13 cellular contexts compared by ENCODE assay signal in genomic region chr19:18363787-18364186, GRCh38. TPM values are rescaled to one million over a fixed set of nuclear protein-coding genes. Genes with fewer than 3 reads are reported as not detected.
DNase-seq lines count a peak whose midpoint lies in the region; ATAC-seq and TF ChIP-seq lines count a peak whose summit lies in the region.
"Had no signal": no experiment of that assay in that cellular context is flagged by ENCODE, and none has a peak within 500 bp of the region (broad histone marks: within the 10 kb centered on the region; RNA-seq: fewer than 3 reads in every experiment).

No MANE protein-coding gene starts in this region.

- peaks cover 7% of the 10 kb centered on the region for H3K36me3 Mint-ChIP-seq in neural progenitor cell

- ATAC-seq in IMR-90 (ENCODE audit: low read depth), result no peak
- ATAC-seq: activated naive CD8-positive, alpha-beta T cell treated with anti-CD3 and anti-CD28 coated beads, Interleukin-2, amount 50 U/mL, for 24 hours had no signal

- H3F3A ChIP-seq in neural progenitor cell (ENCODE audit: low read depth), result peaks cover 7% of the 10 kb centered on the region

- BruUV-seq in IMR-90 (replicated peaks; lab: Mats Ljungman, UMichigan), result no TSS peak

- H3K27ac ChIP-seq in IMR-90 (ENCODE audit: insufficient read depth, low read length) (peak overlapping the region; percentile 96), breast epithelium (peak overlapping the region; percentile 90), neural progenitor cell (no peak overlapping the region), urinary bladder (ENCODE audit: low read depth) (peak overlapping the region; percentile 31), dorsolateral prefrontal cortex (peak overlapping the region in 4 of 59 donors; percentile 14 to 83 (median 69))

- TF ChIP-seq POLR2A in IMR-90 (IDR thresholded peaks at IDR 0.05; ENCODE audit: low read depth, low read length) (no peak), breast epithelium (IDR thresholded peaks at IDR 0.05) (no peak)

- peaks cover 10% of the 10 kb centered on the region for H3K4me1 ChIP-seq in IMR-90 (ENCODE audit: control insufficient read depth, insufficient read depth, low read length)
- no peaks in the 10 kb centered on the region for H3K4me1 ChIP-seq in breast epithelium
- peaks cover 13% of the 10 kb centered on the region for H3K4me1 ChIP-seq in neural progenitor cell
- no peaks in the 10 kb centered on the region for H3K4me1 ChIP-seq in urinary bladder (ENCODE audit: insufficient read depth)

- H3K27ac Mint-ChIP-seq in neural progenitor cell, result no peak overlapping the region
- H3K27ac Mint-ChIP-seq: activated naive CD8-positive, alpha-beta T cell treated with anti-CD3 and anti-CD28 coated beads, Interleukin-2, amount 50 U/mL, for 24 hours had no signal

- intact Hi-C loops in IMR-90 (cut with micrococcal nuclease) (no loop called here), breast epithelium (cut with DNase I; ENCODE audit: low total_unique reads) (no loop called here), dorsolateral prefrontal cortex (cut with DNase I) (no loop called here)

- POLR2A ChIA-PET in IMR-90 (lab: Charles Lee; ENCODE audit: unreplicated experiment), result no interaction called here

- H3K4ac ChIP-seq in IMR-90 (ENCODE audit: low read depth, low read length), result peak overlapping the region; percentile 100

- H3K79me1 ChIP-seq in IMR-90 (ENCODE audit: low read depth in 1 of 2, low read length in 2 of 2), result peaks cover 0 to 28% of the 10 kb centered on the region in 2 experiments; a peak in 2 of 4 replicates

- peaks cover 6% of the 10 kb centered on the region for H3K27me3 Mint-ChIP-seq in neural progenitor cell (ENCODE audit: insufficient read depth, low read depth)
- H3K27me3 Mint-ChIP-seq: activated naive CD8-positive, alpha-beta T cell treated with anti-CD3 and anti-CD28 coated beads, Interleukin-2, amount 50 U/mL, for 24 hours had no signal

- H3K4me3 ChIP-seq in IMR-90 (ENCODE audit: insufficient read depth, low read depth, low read length) (no peak overlapping the region), breast epithelium (no peak overlapping the region), neural progenitor cell (no peak overlapping the region), urinary bladder (ENCODE audit: low read depth, low read length) (no peak overlapping the region), dorsolateral prefrontal cortex (no peak overlapping the region)

- H3K36me3 ChIP-seq in IMR-90 (ENCODE audit: control insufficient read depth, insufficient read depth, low read length) (peaks cover 19% of the 10 kb centered on the region), breast epithelium (no peaks in the 10 kb centered on the region), neural progenitor cell (no peaks in the 10 kb centered on the region), urinary bladder (ENCODE audit: insufficient read depth) (no peaks in the 10 kb centered on the region)

- peaks cover 40% of the 10 kb centered on the region for H3K4me1 Mint-ChIP-seq in neural progenitor cell
- H3K4me1 Mint-ChIP-seq: activated naive CD8-positive, alpha-beta T cell treated with anti-CD3 and anti-CD28 coated beads, Interleukin-2, amount 50 U/mL, for 24 hours had no signal

- peak overlapping the region; percentile 100 for H4K91ac ChIP-seq in IMR-90 (ENCODE audit: insufficient read depth, low read depth, low read length)

- in situ Hi-C loops in IMR-90 (cut with MboI; ENCODE audit: low sequenced_read_pairs), result no loop called here

- peak overlapping the region; percentile 99 for H2BK5ac ChIP-seq in IMR-90 (ENCODE audit: low read depth, low read length, poor library complexity, severe bottlenecking)

- H3K9me3 Mint-ChIP-seq in neural progenitor cell, result peaks cover 2% of the 10 kb centered on the region
- H3K9me3 Mint-ChIP-seq: activated naive CD8-positive, alpha-beta T cell treated with anti-CD3 and anti-CD28 coated beads, Interleukin-2, amount 50 U/mL, for 24 hours had no signal

- TF ChIP-seq CTCF in IMR-90 (conservative IDR thresholded peaks at IDR 0.05; ENCODE audit: low read depth, low read length), result no peak
- TF ChIP-seq CTCF in breast epithelium (IDR thresholded peaks at IDR 0.05), result no peak
- no peak for TF ChIP-seq CTCF in neural progenitor cell (IDR thresholded peaks at IDR 0.05)
- no peak for TF ChIP-seq CTCF in dorsolateral prefrontal cortex (IDR thresholded peaks at IDR 0.05 in 54 of 56, conservative IDR thresholded peaks at IDR 0.05 in 2 of 56; ENCODE audit: low read depth in 1 of 56, partially characterized antibody in 56 of 56)

- H4K20me1 ChIP-seq in IMR-90 (ENCODE audit: insufficient read depth, low read length) (no peaks in the 10 kb centered on the region), neural progenitor cell (ENCODE audit: low read depth) (no peaks in the 10 kb centered on the region)

- peak overlapping the region; percentile 63; the same call in 1 of the 2 replicates for H3K23ac ChIP-seq in IMR-90 (ENCODE audit: low read depth, low read length)

- peak overlapping the region; percentile 13 for H2AK9ac ChIP-seq in IMR-90 (replicated peaks; ENCODE audit: low read depth, low read length, poor library complexity)

- peak overlapping the region; percentile 98 for H2BK20ac ChIP-seq in IMR-90 (ENCODE audit: low read depth, low read length)

- peak overlapping the region; percentile 20; the same call in 1 of the 2 replicates for H3K9ac ChIP-seq in IMR-90 (ENCODE audit: low read depth, low read length)
- H3K9ac ChIP-seq in neural progenitor cell, result no peak overlapping the region

- H3K9me1 ChIP-seq in IMR-90 (ENCODE audit: insufficient read depth, low read length), result peaks cover 9% of the 10 kb centered on the region

- peak overlapping the region; percentile 100 for H2BK120ac ChIP-seq in IMR-90 (ENCODE audit: low read depth, low read length)

- H3K4me3 Mint-ChIP-seq in neural progenitor cell, result peak overlapping the region; percentile 38
- H3K4me3 Mint-ChIP-seq: activated naive CD8-positive, alpha-beta T cell treated with anti-CD3 and anti-CD28 coated beads, Interleukin-2, amount 50 U/mL, for 24 hours had no signal

- dilution Hi-C loops in IMR-90 (cut with HindIII; ENCODE audit: low sequenced_read_pairs, unreplicated experiment), result no loop called here

- no peak for DNase-seq in IMR-90
- no peak for DNase-seq in breast epithelium (ENCODE audit: low spot score in 2 of 2)
- DNase-seq in neural progenitor cell (ENCODE audit: low spot score), result no peak
- DNase-seq in dorsolateral prefrontal cortex, result no peak
- DNase-seq in NCI-H69 (lab: John Stamatoyannopoulos, UW), result no peak
- no peak for DNase-seq in nucleus accumbens (lab: John Stamatoyannopoulos, UW)
- DNase-seq: activated naive CD8-positive, alpha-beta T cell treated with anti-CD3 and anti-CD28 coated beads, Interleukin-2, amount 50 U/mL, for 24 hours; activated T-cell treated with anti-CD3 and anti-CD28 coated beads, Interleukin-2, amount 50 U/mL, for 48 hours; COR-L47; NCI-H187; NCI-H526; posterior cingulate gyrus had no signal

- peak overlapping the region; percentile 82 for H2AK5ac ChIP-seq in IMR-90 (ENCODE audit: low read depth, low read length)

- WGBS in IMR-90 (ENCODE audit: extremely low coverage in 2 of 2, insufficient read length in 1 of 2), 2 experiments, result no CpG with 5 or more reads among the region's 6 CpGs
- 85% methylated on average over 6 of the region's 6 CpGs for WGBS in urinary bladder

- peak overlapping the region; percentile 48 for H2AFZ ChIP-seq in IMR-90 (replicated peaks; ENCODE audit: low read length, poor library complexity)
- no peak overlapping the region for H2AFZ ChIP-seq in neural progenitor cell (replicated peaks)

- no peak for TF ChIP-seq RAD21 in IMR-90 (IDR thresholded peaks at IDR 0.05; ENCODE audit: low read length)

- peak overlapping the region; percentile 97 to 100; a peak in 3 of 4 replicates for H4K8ac ChIP-seq in IMR-90 (ENCODE audit: low read depth in 2 of 2, low read length in 2 of 2)

- peak overlapping the region; percentile 97 for H4K5ac ChIP-seq in IMR-90 (ENCODE audit: low read depth, low read length)

- peak overlapping the region; percentile 91; the same call in 1 of the 3 replicates for H2BK15ac ChIP-seq in IMR-90 (ENCODE audit: low read depth, low read length)

- H3K18ac ChIP-seq in IMR-90 (ENCODE audit: low read depth, low read length), result peak overlapping the region; percentile 63

- CTCF ChIA-PET in IMR-90 (lab: Yijun Ruan, JAX), result interaction anchor here (0.7 to 0.8 kb wide), 2 partner anchors 24 to 84 kb away, joined by 3 read pairs; no protein-coding TSS in a partner anchor

- H3K14ac ChIP-seq in IMR-90 (replicated peaks; ENCODE audit: low read depth, low read length), result peak overlapping the region; percentile 48

- H3K79me2 ChIP-seq in neural progenitor cell (ENCODE audit: low read depth), result no peaks in the 10 kb centered on the region

- H3K4me2 ChIP-seq in IMR-90 (ENCODE audit: low read depth, low read length) (no peak overlapping the region), neural progenitor cell (no peak overlapping the region)

- H3K27me3 ChIP-seq in IMR-90 (ENCODE audit: control insufficient read depth, insufficient read depth, low read length), result no peaks in the 10 kb centered on the region
- no peaks in the 10 kb centered on the region for H3K27me3 ChIP-seq in breast epithelium
- no peaks in the 10 kb centered on the region for H3K27me3 ChIP-seq in neural progenitor cell
- H3K27me3 ChIP-seq in dorsolateral prefrontal cortex, result no peaks in the 10 kb centered on the region

- H3K56ac ChIP-seq in IMR-90 (ENCODE audit: extremely low read depth, insufficient read depth, low read length), result peak overlapping the region; percentile 1

- H3K9me3 ChIP-seq in IMR-90 (ENCODE audit: control insufficient read depth, insufficient read depth, low read length) (no peaks in the 10 kb centered on the region), breast epithelium (no peaks in the 10 kb centered on the region), neural progenitor cell (ENCODE audit: low read depth) (no peaks in the 10 kb centered on the region)

RNA-seq across cellular contexts. Expression of gene GDF15, which starts 22.2 kb away (rescaled TPM):
- total RNA-seq in IMR-90 (2012; rRNA removed) (5.6 and 10.3 TPM in 2 replicates), breast epithelium (10 to 100 TPM in 1 of 3 donors, 1 to 10 TPM in 2; 2.7 to 60.3 (median 9.2) TPM), neural progenitor cell (ENCODE audit: low replicate concordance) (0.19 and 2.5 TPM in 2 replicates), urinary bladder (12.5 TPM), dorsolateral prefrontal cortex (1 to 10 TPM in 56 of 120 experiments, under 1 TPM in 35, not detected in 29; 0.43 to 7.1 (median 1.2) TPM)
- polyA plus RNA-seq in IMR-90 (2012; rRNA removed) (43.5 and 49.8 TPM in 2 replicates), urinary bladder (58.2 TPM)
- 84.3 and 176 TPM in 2 replicates for polyA plus RNA-seq in IMR-90 (2012; cell fraction: cytosol; rRNA removed)
- polyA plus RNA-seq in IMR-90 (2012; cell fraction: nucleus; rRNA removed; ENCODE audit: low replicate concordance), result 56.9 and 109 TPM in 2 replicates

RNA-seq across cellular contexts. Expression of gene PGPEP1, which starts 23.4 kb away (rescaled TPM):
- 11.1 and 14.3 TPM in 2 replicates for total RNA-seq in IMR-90 (2012; rRNA removed)
- 11.8 and 13.3 TPM in 2 replicates for polyA plus RNA-seq in IMR-90 (2012; rRNA removed)
- 3.8 and 13.8 TPM in 2 replicates for polyA plus RNA-seq in IMR-90 (2012; cell fraction: cytosol; rRNA removed)
- 32.7 and 36.9 TPM in 2 replicates for polyA plus RNA-seq in IMR-90 (2012; cell fraction: nucleus; rRNA removed; ENCODE audit: low replicate concordance)
- 10 to 100 TPM; 22.5 to 29.2 (median 25.9) TPM for total RNA-seq in breast epithelium
- 2.1 and 5.7 TPM in 2 replicates for total RNA-seq in neural progenitor cell (ENCODE audit: low replicate concordance)
- 13.9 TPM for total RNA-seq in urinary bladder
- polyA plus RNA-seq in urinary bladder, result 19.0 TPM
- 10 to 100 TPM; 20.4 to 93.6 (median 37.7) TPM for total RNA-seq in dorsolateral prefrontal cortex

RNA-seq across cellular contexts. Expression of gene LRRC25, which starts 33.6 kb away (rescaled TPM):
- total RNA-seq in IMR-90 (2012; rRNA removed) (not detected in 2 replicates), breast epithelium (10 to 100 TPM in 1 of 3 donors, 1 to 10 TPM in 2; 3.9 to 27.2 (median 7.2) TPM), neural progenitor cell (ENCODE audit: low replicate concordance) (0.03 TPM in 1 of 2 replicates, not detected in the other), urinary bladder (2.9 TPM), dorsolateral prefrontal cortex (10 to 100 TPM in 1 of 120 experiments, 1 to 10 TPM in 99, under 1 TPM in 19, not detected in 1; 0.44 to 11.8 (median 1.8) TPM)
- polyA plus RNA-seq in IMR-90 (2012; rRNA removed) (0.03 TPM in 1 of 2 replicates, not detected in the other), urinary bladder (7.0 TPM)
- 0.08 and 0.09 TPM in 2 replicates for polyA plus RNA-seq in IMR-90 (2012; cell fraction: cytosol; rRNA removed)
- polyA plus RNA-seq in IMR-90 (2012; cell fraction: nucleus; rRNA removed; ENCODE audit: low replicate concordance), result 0.08 TPM in 1 of 2 replicates, not detected in the other

RNA-seq across cellular contexts. Expression of gene LSM4, which starts 40.9 kb away (rescaled TPM):
- total RNA-seq in IMR-90 (2012; rRNA removed) (44.8 and 88.0 TPM in 2 replicates), breast epithelium (100 to 1,000 TPM in 2 of 3 donors, 10 to 100 TPM in 1; 83.0 to 122 (median 120) TPM), neural progenitor cell (ENCODE audit: low replicate concordance) (440 and 768 TPM in 2 replicates), urinary bladder (56.5 TPM), dorsolateral prefrontal cortex (100 to 1,000 TPM in 6 of 120 experiments, 10 to 100 TPM in 114; 46.4 to 115 (median 74.8) TPM)
- polyA plus RNA-seq in IMR-90 (2012; rRNA removed) (118 and 157 TPM in 2 replicates), urinary bladder (97.5 TPM)
- polyA plus RNA-seq in IMR-90 (2012; cell fraction: cytosol; rRNA removed), result 210 and 274 TPM in 2 replicates
- polyA plus RNA-seq in IMR-90 (2012; cell fraction: nucleus; rRNA removed; ENCODE audit: low replicate concordance), result 65.4 and 112 TPM in 2 replicates

RNA-seq across cellular contexts. Expression of gene SSBP4, which starts 55.4 kb away (rescaled TPM):
- total RNA-seq in IMR-90 (2012; rRNA removed), result 13.3 and 14.9 TPM in 2 replicates
- polyA plus RNA-seq in IMR-90 (2012; rRNA removed), result 39.7 and 48.1 TPM in 2 replicates
- 36.0 and 75.3 TPM in 2 replicates for polyA plus RNA-seq in IMR-90 (2012; cell fraction: cytosol; rRNA removed)
- 110 and 323 TPM in 2 replicates for polyA plus RNA-seq in IMR-90 (2012; cell fraction: nucleus; rRNA removed; ENCODE audit: low replicate concordance)
- total RNA-seq in breast epithelium, result 10 to 100 TPM; 29.4 to 71.8 (median 46.7) TPM
- total RNA-seq in neural progenitor cell (ENCODE audit: low replicate concordance), result 21.1 and 50.5 TPM in 2 replicates
- total RNA-seq in urinary bladder, result 28.8 TPM
- 81.3 TPM for polyA plus RNA-seq in urinary bladder
- 100 to 1,000 TPM in 39 of 120 experiments, 10 to 100 TPM in 81; 42.5 to 168 (median 93.8) TPM for total RNA-seq in dorsolateral prefrontal cortex
